Comparison of ENCODE assay signal across 14 cellular contexts in genomic region chr14:51638071-51638944, GRCh38. TPM values are rescaled to one million over a fixed set of nuclear protein-coding genes. Genes with fewer than 3 reads are reported as not detected.
DNase-seq lines count a peak whose midpoint lies in the region; FAIRE-seq and TF ChIP-seq lines count a peak whose summit lies in the region.
"Had no signal": no experiment of that assay in that cellular context is flagged by ENCODE, and none has a peak within 500 bp of the region (broad histone marks: within the 10 kb centered on the region; RNA-seq: fewer than 3 reads in every experiment).

No MANE protein-coding gene starts in this region.

- POLR2A ChIA-PET in H1 (lab: Charles Lee; ENCODE audit: partially characterized antibody): interaction anchor here (1.1 to 1.2 kb wide), 2 partner anchors 14 to 22 kb away, joined by 3 to 4 read pairs; partner anchors contain the start of gene FRMD6

- H2BK20ac ChIP-seq in H1 (ENCODE audit: low read length): no peak overlapping the region

- intact Hi-C loops in activated T-helper 1 cell treated with anti-CD3 and anti-CD28 coated beads, Interleukin-12 subunit alpha, Interleukin-12 subunit beta, Interleukin-2, Interleukin-4 antibody, amounts not matched to agents 30 ng/mL and 10 ng/mL and 1 ng/mL, durations not matched to agents 14 hours and 24 hours and 36 hours (cut with micrococcal nuclease): no loop called here

- no peak overlapping the region for H3K9ac ChIP-seq in H1 (replicated peaks in 1 of 4; ENCODE audit: extremely low read depth in 1 of 4, low read depth in 3 of 4, low read length in 3 of 4)
- H3K9ac ChIP-seq: BLaER1 had no signal

- H3K27ac ChIP-seq in H1 (ENCODE audit: low read depth, low read length): no peak overlapping the region
- H3K27ac ChIP-seq: BLaER1, neutrophil had no signal

- no peak overlapping the region; the same call in 1 of the 2 replicates for H2BK12ac ChIP-seq in H1 (ENCODE audit: low read depth, low read length)

- H3K4me1 ChIP-seq in H1 (replicated peaks in 1 of 4; ENCODE audit: control insufficient read depth in 3 of 4, insufficient read depth in 4 of 4, low read length in 3 of 4): no peaks in the 10 kb centered on the region; a peak in 2 of 7 replicates
- H3K4me1 ChIP-seq: BLaER1 had no signal

- no peak for FAIRE-seq in H1 (lab: Jason Lieb, UNC)

- no peak overlapping the region for H3K23ac ChIP-seq in H1 (ENCODE audit: insufficient read length)

- H3K79me2 ChIP-seq in H1 (ENCODE audit: control insufficient read depth in 1 of 2, insufficient read depth in 2 of 2, low read length in 2 of 2): no peaks in the 10 kb centered on the region

- no peak overlapping the region for H3K56ac ChIP-seq in H1 (replicated peaks; ENCODE audit: insufficient read length, low read depth, low read length)

- no peak overlapping the region for H3K4ac ChIP-seq in H1 (replicated peaks; ENCODE audit: insufficient read length, low read depth, low read length)

- TF ChIP-seq EP300 in Ishikawa (IDR thresholded peaks at IDR 0.05; ENCODE audit: borderline replicate concordance) (no peak), H1 (IDR thresholded peaks at IDR 0.05; ENCODE audit: borderline replicate concordance in 1 of 2, low read depth in 2 of 2, low read length in 2 of 2) (no peak)

- no peak for TF ChIP-seq POLR2A in H1 (IDR thresholded peaks at IDR 0.05; ENCODE audit: control extremely low read depth in 1 of 2, low read depth in 2 of 2, low read length in 2 of 2)

- H2BK5ac ChIP-seq in H1 (ENCODE audit: low read depth, low read length): no peak overlapping the region

- no peak overlapping the region for H2BK15ac ChIP-seq in H1 (ENCODE audit: low read length)

- H4K20me1 ChIP-seq in H1 (replicated peaks in 1 of 2; ENCODE audit: control insufficient read depth in 1 of 2, insufficient read depth in 2 of 2, low read length in 2 of 2): no peaks in the 10 kb centered on the region
- H4K20me1 ChIP-seq: BLaER1 had no signal

- peaks cover 30% of the 10 kb centered on the region for H3K4me1 Mint-ChIP-seq in mesothelial cell of epicardium
- H3K4me1 Mint-ChIP-seq in activated T-helper 1 cell treated with anti-CD3 and anti-CD28 coated beads, Interleukin-12 subunit alpha, Interleukin-12 subunit beta, Interleukin-2, Interleukin-4 antibody, amounts not matched to agents 30 ng/mL and 10 ng/mL and 1 ng/mL, durations not matched to agents 14 hours and 24 hours and 36 hours (ENCODE audit: low read depth): no peaks in the 10 kb centered on the region
- H3K4me1 Mint-ChIP-seq in type B pancreatic cell (ENCODE audit: unreplicated experiment): peaks cover 15% of the 10 kb centered on the region

- TF ChIP-seq RAD21 in Ishikawa (IDR thresholded peaks at IDR 0.05; ENCODE audit: low read depth): no peak
- 0 out of 4 replicates have a peak, but pooled peaks of 1 of the 2 experiments have one; percentile 4 for TF ChIP-seq RAD21 in H1 (IDR thresholded peaks at IDR 0.05 in 1 of 2, conservative IDR thresholded peaks at IDR 0.05 in 1 of 2; ENCODE audit: low read depth in 2 of 2, low read length in 2 of 2)

- H3K27ac Mint-ChIP-seq in mesothelial cell of epicardium (peak overlapping the region; percentile 41), type B pancreatic cell (no peak overlapping the region)
- no peak overlapping the region for H3K27ac Mint-ChIP-seq in activated T-helper 1 cell treated with anti-CD3 and anti-CD28 coated beads, Interleukin-12 subunit alpha, Interleukin-12 subunit beta, Interleukin-2, Interleukin-4 antibody, amounts not matched to agents 30 ng/mL and 10 ng/mL and 1 ng/mL, durations not matched to agents 14 hours and 24 hours and 36 hours

- CTCF ChIA-PET in H1 (lab: Charles Lee; ENCODE audit: partially characterized antibody): interaction anchor here (0.6 to 0.9 kb wide), 2 partner anchors 113 to 432 kb away, joined by 3 read pairs; no protein-coding TSS in a partner anchor

- H3K9me3 ChIP-seq in H1 (ENCODE audit: insufficient read depth in 2 of 2, low read depth in 1 of 2, low read length in 1 of 2): no peaks in the 10 kb centered on the region
- H3K9me3 ChIP-seq: BLaER1, neutrophil had no signal

- no peak overlapping the region for H3K4me2 ChIP-seq in H1 (ENCODE audit: insufficient read depth in 1 of 2, low read depth in 2 of 2, low read length in 2 of 2)
- H3K4me2 ChIP-seq: BLaER1 had no signal

- H3K4me3 Mint-ChIP-seq in mesothelial cell of epicardium: no peak overlapping the region
- no peak overlapping the region for H3K4me3 Mint-ChIP-seq in activated T-helper 1 cell treated with anti-CD3 and anti-CD28 coated beads, Interleukin-12 subunit alpha, Interleukin-12 subunit beta, Interleukin-2, Interleukin-4 antibody, amounts not matched to agents 30 ng/mL and 10 ng/mL and 1 ng/mL, durations not matched to agents 14 hours and 24 hours and 36 hours
- no peak overlapping the region for H3K4me3 Mint-ChIP-seq in type B pancreatic cell

- no peaks in the 10 kb centered on the region for H3K27me3 ChIP-seq in H1 (replicated peaks in 1 of 4; ENCODE audit: control insufficient read depth in 3 of 4, extremely low read depth in 1 of 4, insufficient read depth in 3 of 4, low read length in 3 of 4)
- H3K27me3 ChIP-seq: BLaER1 had no signal

- no peaks in the 10 kb centered on the region for H3K9me3 Mint-ChIP-seq in mesothelial cell of epicardium
- H3K9me3 Mint-ChIP-seq in activated T-helper 1 cell treated with anti-CD3 and anti-CD28 coated beads, Interleukin-12 subunit alpha, Interleukin-12 subunit beta, Interleukin-2, Interleukin-4 antibody, amounts not matched to agents 30 ng/mL and 10 ng/mL and 1 ng/mL, durations not matched to agents 14 hours and 24 hours and 36 hours: no peaks in the 10 kb centered on the region
- H3K9me3 Mint-ChIP-seq in type B pancreatic cell: peaks cover 5% of the 10 kb centered on the region

- 81% methylated on average over 7 of the region's 7 CpGs; no CpG with 5 or more reads in 1 of the 2 experiments for WGBS in H1 (ENCODE audit: extremely low coverage in 1 of 2, insufficient coverage in 1 of 2, insufficient read length in 1 of 2, insufficient replicate concordance in 2 of 2, low coverage in 1 of 2, low lambda C conversion rate in 2 of 2, missing lambda C conversion rate in 1 of 2), 2 experiments

- H3K79me1 ChIP-seq in H1 (ENCODE audit: low read depth, low read length): no peaks in the 10 kb centered on the region

- no peak overlapping the region for H2BK120ac ChIP-seq in H1 (replicated peaks; ENCODE audit: low read depth, low read length)

- no peak overlapping the region for H4K5ac ChIP-seq in H1 (ENCODE audit: insufficient read length, low read depth, low read length)

- H3K27me3 Mint-ChIP-seq in mesothelial cell of epicardium (ENCODE audit: low read depth) (no peaks in the 10 kb centered on the region), type B pancreatic cell (no peaks in the 10 kb centered on the region)
- peaks cover 14% of the 10 kb centered on the region for H3K27me3 Mint-ChIP-seq in activated T-helper 1 cell treated with anti-CD3 and anti-CD28 coated beads, Interleukin-12 subunit alpha, Interleukin-12 subunit beta, Interleukin-2, Interleukin-4 antibody, amounts not matched to agents 30 ng/mL and 10 ng/mL and 1 ng/mL, durations not matched to agents 14 hours and 24 hours and 36 hours (ENCODE audit: insufficient read depth)

- peaks cover 5% of the 10 kb centered on the region for H3K36me3 Mint-ChIP-seq in mesothelial cell of epicardium
- no peaks in the 10 kb centered on the region for H3K36me3 Mint-ChIP-seq in activated T-helper 1 cell treated with anti-CD3 and anti-CD28 coated beads, Interleukin-12 subunit alpha, Interleukin-12 subunit beta, Interleukin-2, Interleukin-4 antibody, amounts not matched to agents 30 ng/mL and 10 ng/mL and 1 ng/mL, durations not matched to agents 14 hours and 24 hours and 36 hours (ENCODE audit: low read depth)
- peaks cover 8% of the 10 kb centered on the region for H3K36me3 Mint-ChIP-seq in type B pancreatic cell

- H3K36me3 ChIP-seq in H1 (ENCODE audit: control insufficient read depth in 2 of 4, insufficient read depth in 4 of 4, low read length in 3 of 4): no peaks in the 10 kb centered on the region
- H3K36me3 ChIP-seq: BLaER1, neutrophil had no signal

- no peak overlapping the region for H4K8ac ChIP-seq in H1 (ENCODE audit: extremely low read depth, insufficient read depth, low read length)

- no peak overlapping the region for H2AFZ ChIP-seq in H1 (ENCODE audit: low read length)

- H4K91ac ChIP-seq in H1 (replicated peaks; ENCODE audit: insufficient read length, low read length): no peak overlapping the region

- H2AK5ac ChIP-seq in H1 (ENCODE audit: low read depth, low read length): no peak overlapping the region

- H3K18ac ChIP-seq in H1 (ENCODE audit: extremely low read depth, low read length): no peak overlapping the region

- H3K4me3 ChIP-seq in H1 (ENCODE audit: extremely low read depth in 1 of 4, insufficient read depth in 2 of 4, low read depth in 3 of 4, low read length in 4 of 4): no peak overlapping the region
- H3K4me3 ChIP-seq: BLaER1 had no signal

- TF ChIP-seq CTCF in H1 (IDR thresholded peaks at IDR 0.05; ENCODE audit: control extremely low read depth in 1 of 3, insufficient read depth in 1 of 3, low read depth in 1 of 3, low read length in 3 of 3) (no peak), mesothelial cell of epicardium (IDR thresholded peaks at IDR 0.05; ENCODE audit: unreplicated experiment) (no peak), type B pancreatic cell (conservative IDR thresholded peaks at IDR 0.05) (no peak)

- H3K23me2 ChIP-seq in H1 (ENCODE audit: low read depth, low read length): no peaks in the 10 kb centered on the region

- H3K14ac ChIP-seq in H1 (ENCODE audit: insufficient read length): no peak overlapping the region

- DNase-seq in AG08395 (ENCODE audit: low spot score) (peak; percentile 83), H1 (ENCODE audit: low read depth in 1 of 2, low spot score in 2 of 2) (peak in 1 of 2 experiments; percentile 48), mesothelial cell of epicardium (ENCODE audit: low spot score in 2 of 2, unreplicated experiment in 2 of 2) (peak in 1 of 2 experiments; percentile 40), mucosa of gallbladder (ENCODE audit: low spot score) (no peak), type B pancreatic cell (ENCODE audit: extremely low spot score, unreplicated experiment) (no peak), NCI-H524 treated with DMSO at 0.1 percent for 48 hours (lab: John Stamatoyannopoulos, UW) (no peak)
- DNase-seq in activated T-helper 1 cell treated with anti-CD3 and anti-CD28 coated beads, Interleukin-12 subunit alpha, Interleukin-12 subunit beta, Interleukin-2, Interleukin-4 antibody, amounts not matched to agents 30 ng/mL and 10 ng/mL and 1 ng/mL, durations not matched to agents 14 hours and 24 hours and 36 hours (ENCODE audit: low spot score): no peak
- DNase-seq: activated T-cell treated with anti-CD3 and anti-CD28 coated beads for 4 hours, MM.1S, NCI-H748 treated with DMSO at 0.1 percent for 48 hours, T-helper 9 cell had no signal

RNA-seq across cellular contexts. Expression of gene FRMD6, which starts 13.4 kb away (rescaled TPM):
- 20.8 and 23.7 TPM in 2 replicates for total RNA-seq in H1 (2021; fragmentation: NEBNext Ultra II Directional; extraction: Animal tissue kit (Norgen Biotek cat#: 25700))
- polyA plus RNA-seq in H1 (2011; rRNA removed): 5.4 and 9.0 TPM in 2 replicates
- 6.8 TPM for polyA plus RNA-seq in H1 (2011; cell fraction: cytosol; rRNA removed)
- 15.2 TPM for polyA plus RNA-seq in H1 (2011; cell fraction: nucleus; rRNA removed)
- 4.7 to 8.1 TPM (median 7.7 TPM) in 4 replicates for polyA plus RNA-seq in H1 (2012, experiment 1 of 2)
- polyA plus RNA-seq in H1 (2012, experiment 2 of 2): 0.81 TPM
- 8.6 TPM for polyA plus RNA-seq in H1 (2013, experiment 1 of 2)
- 8.9 TPM for polyA plus RNA-seq in H1 (2013, experiment 2 of 2)
- polyA minus RNA-seq in H1 (2011; rRNA and poly(A)+ RNA removed): 19.8 and 23.9 TPM in 2 replicates
- 10.6 TPM for polyA minus RNA-seq in H1 (2011; cell fraction: cytosol; rRNA and poly(A)+ RNA removed)
- 25.7 TPM for polyA minus RNA-seq in H1 (2011; cell fraction: nucleus; rRNA and poly(A)+ RNA removed)
- total RNA-seq in mesothelial cell of epicardium: 43.4 to 51.8 TPM (median 46.6 TPM) in 3 replicates
- 5.9 and 6.1 TPM in 2 replicates for total RNA-seq in activated T-helper 1 cell treated with anti-CD3 and anti-CD28 coated beads, Interleukin-12 subunit alpha, Interleukin-12 subunit beta, Interleukin-2, Interleukin-4 antibody, amounts not matched to agents 30 ng/mL and 10 ng/mL and 1 ng/mL, durations not matched to agents 14 hours and 24 hours and 36 hours
- total RNA-seq in mucosa of gallbladder: 20.3 TPM
- total RNA-seq in type B pancreatic cell (ENCODE audit: low replicate concordance): 44.4 and 71.3 TPM in 2 replicates
